Comparison of ENCODE assay signal across 8 cellular contexts in the genomic region with DNA sequence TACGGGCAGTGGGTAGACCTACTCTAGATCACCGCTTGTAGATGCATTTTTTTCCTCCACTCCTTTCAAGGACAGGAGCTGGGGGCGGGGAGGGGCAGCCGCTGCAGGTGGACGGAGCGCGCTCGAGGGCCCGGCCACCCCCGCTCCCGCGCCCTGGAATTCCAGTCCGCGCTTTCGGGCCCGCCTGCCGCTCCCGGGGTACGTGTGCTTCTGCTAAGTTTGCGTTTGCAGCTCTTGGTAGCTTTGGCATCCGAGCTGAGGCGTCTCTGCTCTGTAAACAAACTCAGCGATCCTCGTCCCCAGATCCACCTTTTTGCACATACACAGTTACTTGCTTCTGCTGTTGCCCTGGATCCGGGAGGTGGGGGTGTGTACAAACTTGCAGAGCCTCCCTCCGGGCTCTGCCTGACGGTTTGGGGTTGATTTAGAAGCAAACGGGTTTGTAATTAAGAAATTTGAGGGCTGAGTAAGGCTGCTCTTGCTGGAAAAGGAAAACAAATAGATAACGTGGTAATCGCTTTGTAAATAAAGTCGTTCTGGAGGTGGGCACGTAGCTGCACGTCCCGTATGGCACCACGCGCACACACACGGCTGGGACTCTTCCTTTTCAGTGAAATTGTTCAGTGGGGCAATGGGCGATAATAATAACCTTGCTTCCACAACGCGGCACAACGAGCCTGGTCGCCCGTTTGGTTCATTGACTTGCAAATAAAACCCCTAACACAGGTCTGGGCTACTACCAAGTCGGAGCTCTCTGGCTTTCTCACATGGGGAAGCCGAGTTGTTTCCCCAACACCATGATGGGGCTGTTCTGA.
DNase-seq lines count a peak whose midpoint lies in the region; ATAC-seq, FAIRE-seq and TF ChIP-seq lines count a peak whose summit lies in the region.

No MANE protein-coding gene starts in this region.

- CTCF ChIA-PET in AG04449 (lab: Yijun Ruan, JAX) = interaction anchor here (0.8 to 1.5 kb wide), 7 partner anchors 8 to 692 kb away, joined by 3 to 4 read pairs (median 3); no protein-coding TSS in a partner anchor

- H3K4me3 ChIP-seq in AG04449 (ENCODE audit: low read depth, low read length) (peak overlapping the region; percentile 93), WI38 (ENCODE audit: low read depth, low read length) (peak overlapping the region; percentile 98), cardiac fibroblast (replicated peaks in 1 of 2; ENCODE audit: low read depth in 2 of 2, low read length in 2 of 2) (peak overlapping the region; percentile 92 to 93)

- POLR2A ChIA-PET in AG04449 (lab: Yijun Ruan, JAX) = interaction anchor here (0.6 to 4.1 kb wide), 55 partner anchors 9 to 1546 kb away, joined by 3 to 54 read pairs (median 8); no protein-coding TSS in a partner anchor

- DNase-seq in AG04449 (ENCODE audit: low read depth, low spot score) (peak; percentile 99), NCI-H2227 (lab: John Stamatoyannopoulos, UW; ENCODE audit: unreplicated experiment) (peak; percentile 93), cardiac fibroblast (ENCODE audit: low read depth in 2 of 2) (peak; percentile 98 to 99)
- DNase-seq in stimulated activated CD4-positive, alpha-beta T cell treated with anti-CD3 and anti-CD28 coated beads, Interleukin-12 subunit alpha, Interleukin-12 subunit beta, amount 100 ng/mL, for 24 hours (ENCODE audit: low read depth in 2 of 2) = peak; percentile 71 to 77

- peak; percentile 64 for FAIRE-seq in islet of Langerhans (lab: Jason Lieb, UNC)

- TF ChIP-seq CTCF in AG04449 (IDR thresholded peaks at IDR 0.05; ENCODE audit: insufficient read depth, low read length, missing control alignments) = no peak
- TF ChIP-seq CTCF in WI38 (IDR thresholded peaks at IDR 0.05; ENCODE audit: low read depth, low read length) = no peak
- TF ChIP-seq CTCF in cardiac fibroblast (IDR thresholded peaks at IDR 0.05; ENCODE audit: low read depth, low read length) = no peak

- peak; percentile 65 for ATAC-seq in GM18907 (IDR thresholded peaks at IDR 0.05; ENCODE audit: unreplicated experiment)
- ATAC-seq in HG03139 (IDR thresholded peaks at IDR 0.05; ENCODE audit: unreplicated experiment) = peak; percentile 49

Comparison
In these comparisons a context has a peak if more than half of its experiments do, and no peak if none do; other contexts are left out.
1. Peak in every context shown above with its lines: DNase-seq, ATAC-seq and H3K4me3 ChIP-seq.